ENCODE assay signal across 8 cellular contexts in the genomic region with DNA sequence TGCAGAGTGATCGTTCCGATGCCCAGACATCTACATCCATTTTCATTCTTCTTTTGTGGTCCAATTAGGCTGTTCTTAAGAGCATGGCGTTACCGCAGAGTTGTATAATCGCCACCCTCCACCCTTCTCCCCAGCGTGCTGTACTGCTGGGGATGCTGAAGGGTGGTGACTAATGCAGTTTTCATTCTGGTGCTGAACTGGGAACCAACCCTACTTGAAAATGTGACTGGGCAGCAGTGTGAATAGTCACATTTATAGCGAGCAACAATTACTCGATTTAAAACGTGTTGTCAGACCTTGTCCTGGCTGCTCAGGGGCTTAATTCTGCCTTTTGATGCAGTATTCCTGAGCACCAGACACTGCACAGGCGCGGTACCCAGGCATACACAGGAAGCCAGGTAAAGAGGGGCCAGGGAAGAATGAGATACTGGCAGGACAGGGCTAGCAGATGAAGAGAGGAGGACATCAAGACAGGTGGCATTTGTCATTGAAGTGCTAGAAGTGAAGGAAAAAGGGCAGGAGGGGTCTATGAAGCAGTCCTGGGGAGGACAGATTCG. TPM values are rescaled to one million over a fixed set of nuclear protein-coding genes. Genes with fewer than 3 reads are reported as not detected.
DNase-seq lines count a peak whose midpoint lies in the region; ATAC-seq and TF ChIP-seq lines count a peak whose summit lies in the region.

No MANE protein-coding gene starts in this region.

- BruUV-seq in A673 (replicated peaks; lab: Mats Ljungman, UMichigan): no TSS peak

- H3K36me3 Mint-ChIP-seq in naive B cell: no peaks in the 10 kb centered on the region

- H3K36me3 ChIP-seq in A673 (ENCODE audit: insufficient read depth, low read length, poor library complexity, severe bottlenecking) (peaks cover 5% of the 10 kb centered on the region), SJSA1 (peaks cover 28% of the 10 kb centered on the region)

- CTCF ChIA-PET in A673 (lab: Charles Lee): no interaction called here

- H3K27ac ChIP-seq in A673 (ENCODE audit: low read depth, low read length, poor library complexity, severe bottlenecking) (peak overlapping the region; percentile 94), SJSA1 (peak overlapping the region; percentile 93)

- POLR2A ChIA-PET in A673 (lab: Charles Lee; ENCODE audit: low non-redundant PET): interaction anchor here (0.5 to 0.6 kb wide), 2 partner anchors 7 to 1267 kb away, joined by 3 to 10 read pairs; no protein-coding TSS in a partner anchor

- H3K9me3 Mint-ChIP-seq in naive B cell: no peaks in the 10 kb centered on the region

- peak; percentile 35 for ATAC-seq in GM18502 (IDR thresholded peaks at IDR 0.05; ENCODE audit: poor library complexity, unreplicated experiment)
- peak; percentile 5 for ATAC-seq in HG03103 (IDR thresholded peaks at IDR 0.05; ENCODE audit: low read depth, unreplicated experiment)
- no peak for ATAC-seq in naive B cell (ENCODE audit: low read depth in 2 of 2)

- DNase-seq in A673 (ENCODE audit: low spot score): peak; percentile 53
- DNase-seq in SJSA1 (ENCODE audit: low read depth in 1 of 2, low spot score in 2 of 2): peak in 1 of 2 experiments; percentile 64
- peak; percentile 92 to 95 for DNase-seq in erythroblast (lab: John Stamatoyannopoulos, UW)
- no peak for DNase-seq in naive B cell
- DNase-seq in stimulated activated CD4-positive, alpha-beta T cell treated with anti-CD3 and anti-CD28 coated beads, Interleukin-4, amount 100 ng/mL, for 4 hours: no peak
- no peak for DNase-seq in GDM1 (lab: John Stamatoyannopoulos, UW)

- no peaks in the 10 kb centered on the region for H3K27me3 Mint-ChIP-seq in naive B cell

- no peaks in the 10 kb centered on the region for H3K9me3 ChIP-seq in A673 (ENCODE audit: low read depth, low read length, poor library complexity, severe bottlenecking)
- no peaks in the 10 kb centered on the region for H3K9me3 ChIP-seq in SJSA1 (replicated peaks)

- TF ChIP-seq POLR2A in erythroblast (IDR thresholded peaks at IDR 0.05; ENCODE audit: low read length): no peak

- H3K27me3 ChIP-seq in A673 (replicated peaks; ENCODE audit: insufficient read depth, low read depth, low read length, poor library complexity): no peaks in the 10 kb centered on the region
- no peaks in the 10 kb centered on the region for H3K27me3 ChIP-seq in SJSA1 (replicated peaks)

- peak overlapping the region; percentile 89 to 96 (median 94) for H3K4me3 Mint-ChIP-seq in naive B cell

- H3K4me1 ChIP-seq in A673 (ENCODE audit: insufficient read depth, low read length, poor library complexity, severe bottlenecking) (peaks cover 26% of the 10 kb centered on the region), SJSA1 (replicated peaks) (peaks cover 16% of the 10 kb centered on the region)

- intact Hi-C loops in A673 (cut with micrococcal nuclease; ENCODE audit: unreplicated experiment): no loop called here

- peak overlapping the region; percentile 95 to 98 (median 97) for H3K27ac Mint-ChIP-seq in naive B cell

- peaks cover 22 to 33% (median 32%) of the 10 kb centered on the region in 3 donors for H3K4me1 Mint-ChIP-seq in naive B cell

- H3K4me3 ChIP-seq in A673 (ENCODE audit: low read depth, low read length, poor library complexity, severe bottlenecking) (peak overlapping the region; percentile 86), SJSA1 (peak overlapping the region; percentile 88)

- TF ChIP-seq CTCF in A673 (conservative IDR thresholded peaks at IDR 0.05; ENCODE audit: low read depth, low read length): no peak

RNA-seq across cellular contexts. Expression of gene ISCA1, which starts 0.7 kb away (rescaled TPM):
- total RNA-seq in A673 (2021): 36.4 and 42.5 TPM in 2 replicates
- 41.9 and 60.0 TPM in 2 replicates for total RNA-seq in SJSA1 (2014; rRNA removed; shearing (Covaris generic))
- 10 to 100 TPM; 29.0 to 95.6 (median 42.2) TPM for polyA plus RNA-seq in naive B cell (ENCODE audit: low read depth in 6 of 6)

RNA-seq across cellular contexts. Expression of gene C9orf153, which starts 23.6 kb away (rescaled TPM):
- total RNA-seq in A673 (2021): 0.35 and 0.56 TPM in 2 replicates
- total RNA-seq in SJSA1 (2014; rRNA removed; shearing (Covaris generic)): 0.39 TPM in 1 of 2 replicates, not detected in the other
- under 1 TPM in 1 of 6 donors, not detected in 5; 0.18 TPM for polyA plus RNA-seq in naive B cell (ENCODE audit: low read depth in 6 of 6)

Comparison
In these comparisons a context has a peak if more than half of its experiments do, and no peak if none do; other contexts are left out.
1. DNase-seq: peak in A673 (single experiment) and erythroblast (2 of 2); none in naive B cell (single experiment), stimulated activated CD4-positive, alpha-beta T cell treated with anti-CD3 and anti-CD28 coated beads, Interleukin-4, amount 100 ng/mL, for 4 hours (0 of 2) and GDM1 (single experiment).
2. ATAC-seq: peak in GM18502 (single experiment) and HG03103 (single experiment); none in naive B cell (0 of 2).